Comparison of ENCODE assay signal across 15 cellular contexts in the genomic region with DNA sequence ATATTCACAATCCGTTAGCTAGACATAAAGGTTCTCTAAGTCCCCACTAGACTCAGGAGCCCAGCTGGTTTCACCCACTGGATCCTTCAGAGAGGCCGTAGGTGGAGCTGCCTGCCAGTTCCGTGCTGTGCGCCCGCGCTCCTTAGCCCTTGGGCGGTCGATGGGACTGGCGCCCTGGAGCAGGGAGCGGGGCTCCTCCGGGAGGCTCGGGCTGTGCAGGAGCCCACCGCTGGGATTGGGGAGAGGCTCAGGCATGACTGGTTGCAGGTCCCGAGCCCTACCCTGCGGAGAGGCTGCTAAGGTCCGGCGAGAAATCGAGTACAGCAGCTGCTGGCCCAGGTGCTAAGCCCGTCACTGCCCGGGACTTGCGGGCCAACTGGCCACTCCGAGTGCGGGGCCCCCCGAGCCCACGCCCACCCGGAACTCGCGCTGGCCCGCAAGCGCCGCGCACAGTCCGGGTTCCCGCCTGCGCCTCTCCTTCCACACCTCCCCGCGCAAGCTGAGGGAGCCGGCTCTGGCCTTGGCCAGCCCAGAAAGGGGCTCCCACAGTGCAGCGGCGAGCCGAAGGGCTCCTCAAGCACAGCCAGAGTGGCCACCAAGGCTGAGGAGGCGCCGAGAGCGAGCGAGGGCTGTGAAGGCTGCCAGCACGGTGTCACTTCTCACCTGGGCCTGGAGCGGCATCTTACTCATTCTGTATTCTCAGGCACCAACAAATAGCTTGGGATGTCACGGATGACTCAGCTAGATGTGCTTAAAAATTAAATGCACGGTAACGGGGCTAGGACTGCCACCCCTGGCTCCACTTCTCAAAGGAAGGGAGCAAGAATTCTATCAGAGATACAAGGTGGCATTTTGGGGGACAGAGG. TPM values are rescaled to one million over a fixed set of nuclear protein-coding genes. Genes with fewer than 3 reads are reported as not detected.
A peak's percentile ranks its signal among the peaks of the same experiment; 100 is the strongest.
DNase-seq lines count a peak whose midpoint lies in the region; ATAC-seq, FAIRE-seq and TF ChIP-seq lines count a peak whose summit lies in the region.
"Had no signal": no experiment of that assay in that cellular context is flagged by ENCODE, and none has a peak within 500 bp of the region (broad histone marks: within the 10 kb centered on the region; RNA-seq: fewer than 3 reads in every experiment).

No MANE protein-coding gene starts in this region.

- H3K9ac ChIP-seq in OCI-LY3 (ENCODE audit: low read length), result peak overlapping the region; percentile 84; the same call in 1 of the 2 replicates
- H3K9ac ChIP-seq in astrocyte (ENCODE audit: low read length), result no peak overlapping the region

- H3K27ac ChIP-seq in OCI-LY3 (ENCODE audit: low read length) (peak overlapping the region; percentile 98), astrocyte (ENCODE audit: low read depth, low read length) (no peak overlapping the region)

- no peaks in the 10 kb centered on the region for H3K36me3 ChIP-seq in OCI-LY3 (replicated peaks; ENCODE audit: low read depth, low read length)
- H3K36me3 ChIP-seq in astrocyte (ENCODE audit: insufficient read depth, low read length), result no peaks in the 10 kb centered on the region

- no peaks in the 10 kb centered on the region for H3K36me3 Mint-ChIP-seq in activated T-cell treated with anti-CD3 and anti-CD28 coated beads, Interleukin-2, amount 50 U/mL, for 72 hours (ENCODE audit: insufficient read depth in 2 of 2)
- H3K36me3 Mint-ChIP-seq in astrocyte (ENCODE audit: low read depth, unreplicated experiment), result no peaks in the 10 kb centered on the region
- H3K36me3 Mint-ChIP-seq in stimulated activated effector memory CD8-positive, alpha-beta T cell treated with anti-CD3 and anti-CD28 coated beads, Interleukin-12 subunit alpha, Interleukin-12 subunit beta, amount 100 ng/mL, for 72 hours, result peaks cover 11% of the 10 kb centered on the region
- H3K36me3 Mint-ChIP-seq: CD8-positive, alpha-beta memory T cell had no signal

- FAIRE-seq in astrocyte (lab: Jason Lieb, UNC), result no peak

- H3K9me3 Mint-ChIP-seq in activated T-cell treated with anti-CD3 and anti-CD28 coated beads, Interleukin-2, amount 50 U/mL, for 72 hours, result peaks cover 0 to 2% of the 10 kb centered on the region in 2 donors
- peaks cover 2% of the 10 kb centered on the region for H3K9me3 Mint-ChIP-seq in astrocyte (ENCODE audit: unreplicated experiment)
- H3K9me3 Mint-ChIP-seq in stimulated activated effector memory CD8-positive, alpha-beta T cell treated with anti-CD3 and anti-CD28 coated beads, Interleukin-12 subunit alpha, Interleukin-12 subunit beta, amount 100 ng/mL, for 72 hours, result no peaks in the 10 kb centered on the region
- H3K9me3 Mint-ChIP-seq: activated T-cell treated with anti-CD3 and anti-CD28 coated beads, Interleukin-2, amount 50 U/mL, for 24 hours; CD8-positive, alpha-beta memory T cell had no signal

- no peaks in the 10 kb centered on the region for H3K9me3 ChIP-seq in OCI-LY3 (ENCODE audit: insufficient read depth, low read length)
- peaks cover 4% of the 10 kb centered on the region for H3K9me3 ChIP-seq in astrocyte (ENCODE audit: insufficient read depth, low read depth, low read length)

- H4K20me1 ChIP-seq in OCI-LY3 (ENCODE audit: insufficient read depth, low read length) (no peaks in the 10 kb centered on the region), astrocyte (ENCODE audit: insufficient read depth, low read length) (no peaks in the 10 kb centered on the region)

- no peak for ATAC-seq in activated T-cell treated with anti-CD3 and anti-CD28 coated beads, Interleukin-2, amount 50 U/mL, for 72 hours (replicated peaks in 1 of 2)
- ATAC-seq in stimulated activated effector memory CD8-positive, alpha-beta T cell treated with anti-CD3 and anti-CD28 coated beads, Interleukin-12 subunit alpha, Interleukin-12 subunit beta, amount 100 ng/mL, for 72 hours, result no peak
- no peak for ATAC-seq in HG03457 (IDR thresholded peaks at IDR 0.05; ENCODE audit: unreplicated experiment)

- no peak overlapping the region for H2AFZ ChIP-seq in OCI-LY3 (ENCODE audit: low read depth, low read length)
- H2AFZ ChIP-seq in astrocyte (ENCODE audit: low read depth, low read length), result no peak overlapping the region

- peaks cover 7% of the 10 kb centered on the region for H3K27me3 Mint-ChIP-seq in activated T-cell treated with anti-CD3 and anti-CD28 coated beads, Interleukin-2, amount 50 U/mL, for 72 hours (ENCODE audit: low read depth)
- H3K27me3 Mint-ChIP-seq in astrocyte (ENCODE audit: low read depth, unreplicated experiment), result peaks cover 32% of the 10 kb centered on the region
- H3K27me3 Mint-ChIP-seq: activated T-cell treated with anti-CD3 and anti-CD28 coated beads, Interleukin-2, amount 50 U/mL, for 24 hours; CD8-positive, alpha-beta memory T cell had no signal

- H3K4me2 ChIP-seq in OCI-LY3 (ENCODE audit: low read length), result peak overlapping the region; percentile 94
- H3K4me2 ChIP-seq in astrocyte (ENCODE audit: low read length), result peak overlapping the region; percentile 58

- H3K27me3 ChIP-seq in OCI-LY3 (ENCODE audit: low read depth, low read length) (no peaks in the 10 kb centered on the region), astrocyte (ENCODE audit: insufficient read depth, low read length) (peaks cover 10% of the 10 kb centered on the region)

- peak overlapping the region; percentile 56 to 78 for H3K4me3 Mint-ChIP-seq in activated T-cell treated with anti-CD3 and anti-CD28 coated beads, Interleukin-2, amount 50 U/mL, for 72 hours
- H3K4me3 Mint-ChIP-seq in astrocyte (ENCODE audit: unreplicated experiment), result no peak overlapping the region
- peak overlapping the region; percentile 56 for H3K4me3 Mint-ChIP-seq in stimulated activated effector memory CD8-positive, alpha-beta T cell treated with anti-CD3 and anti-CD28 coated beads, Interleukin-12 subunit alpha, Interleukin-12 subunit beta, amount 100 ng/mL, for 72 hours

- peaks cover 57% of the 10 kb centered on the region for H3K4me1 Mint-ChIP-seq in activated T-cell treated with anti-CD3 and anti-CD28 coated beads, Interleukin-2, amount 50 U/mL, for 72 hours (ENCODE audit: low read depth)
- peaks cover 9% of the 10 kb centered on the region for H3K4me1 Mint-ChIP-seq in astrocyte (ENCODE audit: low read depth, unreplicated experiment)
- peaks cover 60% of the 10 kb centered on the region for H3K4me1 Mint-ChIP-seq in stimulated activated effector memory CD8-positive, alpha-beta T cell treated with anti-CD3 and anti-CD28 coated beads, Interleukin-12 subunit alpha, Interleukin-12 subunit beta, amount 100 ng/mL, for 72 hours

- DNase-seq in activated T-cell treated with anti-CD3 and anti-CD28 coated beads, Interleukin-2, amount 50 U/mL, for 72 hours, result no peak
- DNase-seq in activated T-cell treated with anti-CD3 and anti-CD28 coated beads, Interleukin-2, amount 50 U/mL, for 1 hour, result no peak
- DNase-seq in astrocyte (ENCODE audit: low read depth) (no peak), erythroblast (lab: John Stamatoyannopoulos, UW) (no peak), NCI-H82 (lab: John Stamatoyannopoulos, UW) (no peak)
- no peak for DNase-seq in stimulated activated effector memory CD8-positive, alpha-beta T cell treated with anti-CD3 and anti-CD28 coated beads, Interleukin-12 subunit alpha, Interleukin-12 subunit beta, amount 100 ng/mL, for 72 hours (ENCODE audit: low spot score in 2 of 2)
- DNase-seq: anterior cingulate cortex; CD8-positive, alpha-beta memory T cell; midbrain; NCI-H1694 treated with DMSO at 0.1 percent for 48 hours; NCI-H446; retina had no signal

- H3K27ac Mint-ChIP-seq in activated T-cell treated with anti-CD3 and anti-CD28 coated beads, Interleukin-2, amount 50 U/mL, for 72 hours, result peak overlapping the region; percentile 43
- no peak overlapping the region for H3K27ac Mint-ChIP-seq in astrocyte (ENCODE audit: unreplicated experiment)
- H3K27ac Mint-ChIP-seq in stimulated activated effector memory CD8-positive, alpha-beta T cell treated with anti-CD3 and anti-CD28 coated beads, Interleukin-12 subunit alpha, Interleukin-12 subunit beta, amount 100 ng/mL, for 72 hours, result peak overlapping the region; percentile 48

- TF ChIP-seq CTCF in OCI-LY3 (IDR thresholded peaks at IDR 0.05; ENCODE audit: low read depth, low read length) (no peak), astrocyte (IDR thresholded peaks at IDR 0.05; ENCODE audit: insufficient read depth, low read depth, low read length) (no peak)

- H3K4me3 ChIP-seq in OCI-LY3 (ENCODE audit: low read length) (peak overlapping the region; percentile 76), astrocyte (ENCODE audit: insufficient read depth, low read depth, low read length) (no peak overlapping the region)

- H3K79me2 ChIP-seq in OCI-LY3 (ENCODE audit: low read length) (no peaks in the 10 kb centered on the region), astrocyte (ENCODE audit: insufficient read depth, low read length) (no peaks in the 10 kb centered on the region)

- no peak for TF ChIP-seq POLR2A in erythroblast (IDR thresholded peaks at IDR 0.05; ENCODE audit: low read length)

- H3K4me1 ChIP-seq in OCI-LY3 (ENCODE audit: low read length) (peaks cover 36% of the 10 kb centered on the region), astrocyte (ENCODE audit: insufficient read depth, low read length) (peaks cover 3% of the 10 kb centered on the region)

RNA-seq across cellular contexts. Expression of gene IRF4, which starts 44.1 kb away (rescaled TPM):
- total RNA-seq in activated T-cell treated with anti-CD3 and anti-CD28 coated beads, Interleukin-2, amount 50 U/mL, for 72 hours, result 100 to 1,000 TPM; 554 to 602 TPM
- total RNA-seq in astrocyte, result 0.30 TPM in 1 of 2 replicates, not detected in the other

Comparison
In these comparisons a context has a peak if more than half of its experiments do, and no peak if none do; other contexts are left out.
1. RNA of gene IRF4, which starts 44.1 kb away (total RNA-seq): 554 to 602 TPM in activated T-cell treated with anti-CD3 and anti-CD28 coated beads, Interleukin-2, amount 50 U/mL, for 72 hours; 0.30 TPM in astrocyte; every median in the first group is over 100 times any median in the second.